15 cellular contexts compared by ENCODE assay signal in the genomic region with DNA sequence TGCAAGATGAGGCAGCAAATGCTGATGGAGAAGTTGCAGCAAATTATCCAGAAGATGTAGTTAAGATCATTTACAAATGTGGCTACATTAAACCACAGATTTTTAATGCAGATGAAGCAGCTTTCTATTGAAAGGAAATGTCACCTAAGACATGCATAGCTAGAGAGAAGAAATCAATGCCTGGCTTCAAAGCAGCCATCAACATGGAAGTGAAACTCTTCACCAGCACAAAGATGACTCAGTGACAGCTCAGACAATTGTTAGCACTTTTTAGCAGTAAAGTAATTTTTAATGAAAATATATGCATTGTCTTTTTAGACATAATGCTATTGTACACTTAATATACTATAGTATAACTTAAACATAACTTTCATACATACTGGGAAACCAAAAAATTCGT.
DNase-seq lines count a peak whose midpoint lies in the region; ATAC-seq lines count a peak whose summit lies in the region.
"Had no signal": no experiment of that assay in that cellular context is flagged by ENCODE, and none has a peak within 500 bp of the region (broad histone marks: within the 10 kb centered on the region; RNA-seq: fewer than 3 reads in every experiment).

No MANE protein-coding gene starts in this region.

- DNase-seq in hippocampal formation (lab: John Stamatoyannopoulos, UW) (no peak), NCI-H2081 (lab: John Stamatoyannopoulos, UW) (no peak), NCI-H226 (no peak), NCI-H2107 treated with DMSO at 0.1 percent for 48 hours (lab: John Stamatoyannopoulos, UW; ENCODE audit: unreplicated experiment) (no peak)
- DNase-seq: CD4-positive, alpha-beta memory T cell; heart right ventricle; lower lobe of right lung; NCI-H187; pancreas; stimulated activated CD4-positive, alpha-beta T cell treated with anti-CD3 and anti-CD28 coated beads, Interleukin-4, amount 100 ng/mL, for 24 hours; T-helper 17 cell had no signal

- ATAC-seq in GM18517 (IDR thresholded peaks at IDR 0.05; ENCODE audit: unreplicated experiment) (peak; percentile 94), GM19463 (IDR thresholded peaks at IDR 0.05; ENCODE audit: unreplicated experiment) (peak; percentile 94), HG02885 (IDR thresholded peaks at IDR 0.05; ENCODE audit: poor library complexity, unreplicated experiment) (peak; percentile 95), HG03558 (IDR thresholded peaks at IDR 0.05; ENCODE audit: extremely low read depth, unreplicated experiment) (peak; percentile 96)
- ATAC-seq: heart right ventricle, lower lobe of right lung, pancreas, T-helper 17 cell had no signal
